8 cellular contexts compared by ENCODE assay signal in genomic region chr7:158828343-158829020, GRCh38. TPM values are rescaled to one million over a fixed set of nuclear protein-coding genes. Genes with fewer than 3 reads are reported as not detected.
DNase-seq lines count a peak whose midpoint lies in the region; ATAC-seq and TF ChIP-seq lines count a peak whose summit lies in the region.

No MANE protein-coding gene starts in this region.

- peak overlapping the region; percentile 18; the same call in 1 of the 2 replicates for H2AFZ ChIP-seq in SK-N-SH (ENCODE audit: low read depth)

- CTCF ChIA-PET in SK-N-SH (lab: Yijun Ruan, JAX) = interaction anchor here (1.0 to 1.7 kb wide), 6 partner anchors 10 to 333 kb away, joined by 3 to 6 read pairs (median 4); no protein-coding TSS in a partner anchor

- peak overlapping the region; percentile 91 for H3K4me2 ChIP-seq in SK-N-SH

- H3K9ac ChIP-seq in SK-N-SH = peak overlapping the region; percentile 87

- peaks cover 6% of the 10 kb centered on the region for H3F3A ChIP-seq in SK-N-SH (replicated peaks; ENCODE audit: insufficient read depth)

- H3K4me1 ChIP-seq in SK-N-SH (ENCODE audit: control insufficient read depth in 1 of 2, insufficient read depth in 2 of 2, low read depth in 1 of 2, low read length in 1 of 2) (peaks cover 7 to 9% of the 10 kb centered on the region in 2 experiments; a peak in 3 of 4 replicates), ectodermal cell (ENCODE audit: control insufficient read depth, insufficient read depth, low read length) (peaks cover 7% of the 10 kb centered on the region), tibial nerve (peaks cover 0 to 53% (median 14%) of the 10 kb centered on the region in 4 donors)

- POLR2A ChIA-PET in SK-N-SH (lab: Yijun Ruan, JAX) = interaction anchor here (0.9 to 1.9 kb wide), 3 partner anchors 124 to 333 kb away, joined by 4 to 13 read pairs (median 5); partner anchors contain the start of genes NCAPG2 and PTPRN2

- no peaks in the 10 kb centered on the region for H3K9me3 ChIP-seq in SK-N-SH
- H3K9me3 ChIP-seq in ectodermal cell (ENCODE audit: control insufficient read depth, low read length) = no peaks in the 10 kb centered on the region
- H3K9me3 ChIP-seq in tibial nerve = no peaks in the 10 kb centered on the region

- peak; percentile 1 for ATAC-seq in GM21447 (IDR thresholded peaks at IDR 0.05; ENCODE audit: unreplicated experiment)
- ATAC-seq in HG03432 (IDR thresholded peaks at IDR 0.05; ENCODE audit: unreplicated experiment) = no peak

- no peak for TF ChIP-seq POLR2A in tibial nerve (IDR thresholded peaks at IDR 0.05)

- 1% methylated on average over 39 of the region's 74 CpGs for WGBS in SK-N-SH (ENCODE audit: low lambda C conversion rate)
- 0 to 1% methylated on average over 74 of the region's 74 CpGs for WGBS in ectodermal cell, 2 experiments
- 2 to 3% methylated on average over 48 to 58 of the region's 74 CpGs for WGBS in tibial nerve, 2 donors

- H3K27me3 ChIP-seq in SK-N-SH (ENCODE audit: insufficient read depth) (no peaks in the 10 kb centered on the region), ectodermal cell (ENCODE audit: control insufficient read depth, insufficient read depth, low read length, poor library complexity, severe bottlenecking) (peaks cover 11% of the 10 kb centered on the region), tibial nerve (no peaks in the 10 kb centered on the region)

- no peak for TF ChIP-seq CTCF in AG10803 (conservative IDR thresholded peaks at IDR 0.05; ENCODE audit: low read length)
- TF ChIP-seq CTCF in SK-N-SH (IDR thresholded peaks at IDR 0.05) = no peak; the same call in 1 of the 2 replicates
- no peak for TF ChIP-seq CTCF in tibial nerve (IDR thresholded peaks at IDR 0.05)

- TF ChIP-seq EP300 in SK-N-SH (IDR thresholded peaks at IDR 0.05; ENCODE audit: borderline replicate concordance in 1 of 2, low read depth in 1 of 2, low read length in 1 of 2) = no peak
- TF ChIP-seq EP300 in tibial nerve (IDR thresholded peaks at IDR 0.05) = peak in 1 of 2 donors; percentile 55

- H3K36me3 ChIP-seq in SK-N-SH (replicated peaks in 1 of 2; ENCODE audit: control insufficient read depth in 1 of 2, insufficient read depth in 2 of 2, low read length in 1 of 2) = peaks cover 0 to 10% of the 10 kb centered on the region in 2 experiments
- H3K36me3 ChIP-seq in ectodermal cell (ENCODE audit: control insufficient read depth, insufficient read depth, low read length) = no peaks in the 10 kb centered on the region
- no peaks in the 10 kb centered on the region for H3K36me3 ChIP-seq in tibial nerve

- DNase-seq in AG10803 (ENCODE audit: low read depth) = no peak
- DNase-seq in SK-N-SH = peak; percentile 85
- peak; percentile 18 for DNase-seq in medulla oblongata (ENCODE audit: extremely low spot score)
- peak in 1 of 2 donors; percentile 41 for DNase-seq in tibial nerve (ENCODE audit: low spot score in 2 of 2)
- no peak for DNase-seq in NCI-H1436 treated with DMSO at 0.1 percent for 48 hours (lab: John Stamatoyannopoulos, UW)

- peaks cover 7% of the 10 kb centered on the region for H4K20me1 ChIP-seq in SK-N-SH (ENCODE audit: insufficient read depth)

- no peak for TF ChIP-seq RAD21 in SK-N-SH (IDR thresholded peaks at IDR 0.05; ENCODE audit: low read length)

- H3K4me3 ChIP-seq in AG10803 (ENCODE audit: low read length) (peak overlapping the region; percentile 81), SK-N-SH (ENCODE audit: low read depth in 2 of 2, low read length in 1 of 2) (peak overlapping the region; percentile 78 to 82), ectodermal cell (ENCODE audit: insufficient read depth, low read depth, low read length) (peak overlapping the region; percentile 79), tibial nerve (peak overlapping the region; percentile 73 to 96 (median 84))

- no peaks in the 10 kb centered on the region for H3K9me2 ChIP-seq in SK-N-SH

- H3K79me2 ChIP-seq in SK-N-SH (ENCODE audit: insufficient read depth) = peaks cover 51% of the 10 kb centered on the region

- peak overlapping the region; percentile 81 to 88 for H3K27ac ChIP-seq in SK-N-SH (ENCODE audit: low read depth in 2 of 2, low read length in 1 of 2)
- peak overlapping the region; percentile 76 for H3K27ac ChIP-seq in ectodermal cell (ENCODE audit: insufficient read depth, low read depth, low read length, poor library complexity, severe bottlenecking)
- peak overlapping the region; percentile 97 to 100 (median 100) for H3K27ac ChIP-seq in tibial nerve

TF ChIP-seq in SK-N-SH, 30 proteins besides CTCF, POLR2A, EP300 and RAD21:
- 0 out of 2 replicates have a peak, but pooled peaks have one; percentile 6 for TF ChIP-seq MXI1 (IDR thresholded peaks at IDR 0.05; ENCODE audit: low read depth, low read length)
- no peak for TF ChIP-seq NFIC (IDR thresholded peaks at IDR 0.05; ENCODE audit: borderline replicate concordance)

RNA-seq across cellular contexts. Expression of gene ESYT2, which starts 0.8 kb away (rescaled TPM):
- 34.2 and 42.7 TPM in 2 replicates for polyA plus RNA-seq in SK-N-SH (2012; rRNA removed)
- polyA plus RNA-seq in SK-N-SH (2012; cell fraction: cytosol; rRNA removed) = 34.6 and 42.2 TPM in 2 replicates
- 19.3 and 31.3 TPM in 2 replicates for polyA plus RNA-seq in SK-N-SH (2012; cell fraction: nucleus; rRNA removed)
- polyA plus RNA-seq in ectodermal cell (2013, experiment 1 of 4) = 21.8 TPM
- polyA plus RNA-seq in ectodermal cell (2013, experiment 2 of 4) = 24.6 TPM
- polyA plus RNA-seq in ectodermal cell (2013, experiment 3 of 4) = 18.9 TPM
- 19.9 TPM for polyA plus RNA-seq in ectodermal cell (2013, experiment 4 of 4)
- 100 to 1,000 TPM in 3 of 4 donors, 10 to 100 TPM in 1; 91.0 to 124 (median 114) TPM for total RNA-seq in tibial nerve

RNA-seq across cellular contexts. Expression of gene DYNC2I1, which starts 27.9 kb away (rescaled TPM):
- 23.0 and 25.8 TPM in 2 replicates for polyA plus RNA-seq in SK-N-SH (2012; rRNA removed)
- polyA plus RNA-seq in SK-N-SH (2012; cell fraction: cytosol; rRNA removed) = 12.8 and 14.4 TPM in 2 replicates
- polyA plus RNA-seq in SK-N-SH (2012; cell fraction: nucleus; rRNA removed) = 89.3 and 188 TPM in 2 replicates
- polyA plus RNA-seq in ectodermal cell (2013, experiment 1 of 4) = 26.2 TPM
- 21.4 TPM for polyA plus RNA-seq in ectodermal cell (2013, experiment 2 of 4)
- 15.1 TPM for polyA plus RNA-seq in ectodermal cell (2013, experiment 3 of 4)
- 16.7 TPM for polyA plus RNA-seq in ectodermal cell (2013, experiment 4 of 4)
- 10 to 100 TPM; 19.2 to 41.4 (median 25.9) TPM for total RNA-seq in tibial nerve

Comparison
In these comparisons a context has a peak if more than half of its experiments do, and no peak if none do; other contexts are left out.
1. DNase-seq: peak in SK-N-SH (single experiment) and medulla oblongata (single experiment); none in AG10803 (single experiment) and NCI-H1436 treated with DMSO at 0.1 percent for 48 hours (single experiment).
2. Peak in every context shown above with its lines, with median percentiles within 50 percentile points of each other: H3K4me3 ChIP-seq and H3K27ac ChIP-seq.